In genomic region chr3:81744366-81744765, GRCh38 we compare ENCODE assay signal across 11 cellular contexts. TPM values are rescaled to one million over a fixed set of nuclear protein-coding genes. Genes with fewer than 3 reads are reported as not detected.
DNase-seq lines count a peak whose midpoint lies in the region; ATAC-seq, FAIRE-seq and TF ChIP-seq lines count a peak whose summit lies in the region.
"Had no signal": no experiment of that assay in that cellular context is flagged by ENCODE, and none has a peak within 500 bp of the region (broad histone marks: within the 10 kb centered on the region; RNA-seq: fewer than 3 reads in every experiment).

No MANE protein-coding gene starts in this region.

- TF ChIP-seq CTCF in endothelial cell of umbilical vein (IDR thresholded peaks at IDR 0.05; ENCODE audit: extremely low read depth in 1 of 2, insufficient read depth in 1 of 2, low read depth in 1 of 2, low read length in 2 of 2) (no peak), GM10248 (IDR thresholded peaks at IDR 0.05; ENCODE audit: control extremely low read depth, extremely low read depth, low read depth, missing control alignments) (no peak)

- H3K9ac ChIP-seq in endothelial cell of umbilical vein (replicated peaks; ENCODE audit: extremely low read depth, insufficient read depth, low read length), result peak overlapping the region; percentile 86
- peak overlapping the region; percentile 89 for H3K9ac ChIP-seq in mesenchymal stem cell (ENCODE audit: low read length)
- no peak overlapping the region for H3K9ac ChIP-seq in Karpas-422 (ENCODE audit: low read length)

- no peak overlapping the region for H3K4ac ChIP-seq in mesenchymal stem cell (ENCODE audit: low read depth in 1 of 2, low read length in 2 of 2)

- DNase-seq in ACHN (peak; percentile 87), M059J (ENCODE audit: low read depth) (peak; percentile 88), endothelial cell of umbilical vein (ENCODE audit: low read depth, low spot score) (peak; percentile 93), mesenchymal stem cell (peak; percentile 93), Karpas-422 (no peak), GM10248 (ENCODE audit: extremely low spot score) (no peak), GM12892 (ENCODE audit: insufficient read length) (no peak)
- DNase-seq: NCI-H2029 had no signal

- H3K36me3 ChIP-seq in endothelial cell of umbilical vein (ENCODE audit: control insufficient read depth in 2 of 2, extremely low read depth in 1 of 2, insufficient read depth in 2 of 2, low read length in 2 of 2) (no peaks in the 10 kb centered on the region), mesenchymal stem cell (ENCODE audit: control insufficient read depth in 1 of 2, insufficient read depth in 2 of 2, low read depth in 1 of 2, low read length in 2 of 2) (peaks cover 0 to 26% of the 10 kb centered on the region in 2 experiments), Karpas-422 (ENCODE audit: insufficient read depth, low read length) (peaks cover 27% of the 10 kb centered on the region)

- H3K4me2 ChIP-seq in endothelial cell of umbilical vein (ENCODE audit: insufficient read depth, low read length) (peak overlapping the region; percentile 64), mesenchymal stem cell (ENCODE audit: low read length, poor library complexity, severe bottlenecking) (no peak overlapping the region), Karpas-422 (ENCODE audit: low read depth, low read length, poor library complexity, severe bottlenecking) (no peak overlapping the region)

- H3K27me3 ChIP-seq in endothelial cell of umbilical vein (ENCODE audit: control insufficient read depth in 2 of 2, insufficient read depth in 2 of 2, low read length in 2 of 2) (no peaks in the 10 kb centered on the region), mesenchymal stem cell (ENCODE audit: control insufficient read depth in 1 of 2, insufficient read depth in 1 of 2, low read length in 2 of 2) (no peaks in the 10 kb centered on the region), Karpas-422 (ENCODE audit: low read length) (no peaks in the 10 kb centered on the region)

- BruUV-seq in endothelial cell of umbilical vein (replicated peaks; lab: Mats Ljungman, UMichigan), result no TSS peak

- no peak overlapping the region for H2BK15ac ChIP-seq in mesenchymal stem cell (ENCODE audit: low read depth, poor library complexity, severe bottlenecking)

- intact Hi-C loops in endothelial cell of umbilical vein (cut with micrococcal nuclease), result loop anchor here (5.0 kb wide), 1 partner anchor 77 kb away; no protein-coding TSS in a partner anchor

- H3K4me3 ChIP-seq in endothelial cell of umbilical vein (replicated peaks in 1 of 3; ENCODE audit: insufficient read depth in 1 of 3, low read depth in 1 of 3, low read length in 3 of 3) (no peak overlapping the region), mesenchymal stem cell (ENCODE audit: insufficient read depth in 1 of 2, low read depth in 1 of 2, low read length in 2 of 2) (no peak overlapping the region), Karpas-422 (ENCODE audit: low read length) (no peak overlapping the region)

- H3K9me1 ChIP-seq in endothelial cell of umbilical vein (replicated peaks; ENCODE audit: control insufficient read depth, extremely low read depth, insufficient read depth, low read length), result no peaks in the 10 kb centered on the region

- CTCF ChIA-PET in endothelial cell of umbilical vein (lab: Charles Lee), result interaction anchor here (0.8 to 3.5 kb wide), 12 partner anchors 9 to 392 kb away, joined by 3 to 15 read pairs (median 5); partner anchors contain the start of gene GBE1
- CTCF ChIA-PET in GM10248 (lab: Yijun Ruan, JAX), result interaction anchor here (1.1 kb wide), 3 partner anchors 9 to 12 kb away, joined by 3 to 4 read pairs (median 3); no protein-coding TSS in a partner anchor

- H3K9me3 ChIP-seq in endothelial cell of umbilical vein (replicated peaks; ENCODE audit: control insufficient read depth, insufficient read depth, low read length), result no peaks in the 10 kb centered on the region
- H3K9me3 ChIP-seq in mesenchymal stem cell (ENCODE audit: control insufficient read depth, low read length), result no peaks in the 10 kb centered on the region
- H3K9me3 ChIP-seq in Karpas-422 (ENCODE audit: low read length), result no peaks in the 10 kb centered on the region
- H3K9me3 ChIP-seq: Caco-2 had no signal

- H3K79me1 ChIP-seq in mesenchymal stem cell (replicated peaks; ENCODE audit: low read length, poor library complexity, severe bottlenecking), result peaks cover 2% of the 10 kb centered on the region

- no peak overlapping the region for H3K18ac ChIP-seq in mesenchymal stem cell (ENCODE audit: low read depth in 1 of 2, low read length in 2 of 2)

- H2BK5ac ChIP-seq in mesenchymal stem cell (ENCODE audit: low read depth, low read length, poor library complexity, severe bottlenecking), result no peak overlapping the region

- no peak overlapping the region for H3K23ac ChIP-seq in mesenchymal stem cell (ENCODE audit: low read length in 2 of 2)

- H3K27ac ChIP-seq in endothelial cell of umbilical vein (ENCODE audit: insufficient read depth, low read depth, low read length) (peak overlapping the region; percentile 98), mesenchymal stem cell (ENCODE audit: low read length, poor library complexity, severe bottlenecking) (peak overlapping the region; percentile 79), Karpas-422 (ENCODE audit: low read length) (no peak overlapping the region)

- H3K4me1 ChIP-seq in endothelial cell of umbilical vein (ENCODE audit: control insufficient read depth, extremely low read depth, insufficient read depth, low read length) (peaks cover 49% of the 10 kb centered on the region), mesenchymal stem cell (ENCODE audit: control insufficient read depth, insufficient read depth, low read depth, low read length) (no peaks in the 10 kb centered on the region), Karpas-422 (ENCODE audit: low read length) (peaks cover 49% of the 10 kb centered on the region)

- no peak overlapping the region for H3K14ac ChIP-seq in mesenchymal stem cell (ENCODE audit: low read length in 2 of 2)

- H2AFZ ChIP-seq in endothelial cell of umbilical vein (ENCODE audit: low read depth, low read length) (no peak overlapping the region), mesenchymal stem cell (ENCODE audit: low read depth, low read length) (no peak overlapping the region), Karpas-422 (ENCODE audit: low read length) (no peak overlapping the region)

- POLR2A ChIA-PET in endothelial cell of umbilical vein (lab: Charles Lee) (interaction anchor here (1.2 to 2.1 kb wide), 3 partner anchors 16 to 19 kb away, joined by 3 to 10 read pairs (median 9); partner anchors contain the start of gene GBE1), GM10248 (lab: Yijun Ruan, JAX) (no interaction called here)

- in situ Hi-C loops in ACHN (cut with HindIII; ENCODE audit: low pct_ligation_motif_present, low pct_unique_long_range_greater_than_20kb, low sequenced_read_pairs), result no loop called here

- no peaks in the 10 kb centered on the region for H3K9me2 ChIP-seq in Karpas-422 (replicated peaks; ENCODE audit: insufficient read depth, low read length)

- TF ChIP-seq POLR2A in endothelial cell of umbilical vein (IDR thresholded peaks at IDR 0.05; ENCODE audit: low read depth, low read length) (no peak), GM12892 (IDR thresholded peaks at IDR 0.05; ENCODE audit: low read depth, low read length) (no peak)

- FAIRE-seq in endothelial cell of umbilical vein (lab: Jason Lieb, UNC) (peak; percentile 80), GM12892 (lab: Jason Lieb, UNC) (no peak)
- FAIRE-seq: H1 had no signal

- H3K79me2 ChIP-seq in endothelial cell of umbilical vein (ENCODE audit: control insufficient read depth, insufficient read depth, low read length) (peaks cover 52% of the 10 kb centered on the region), Karpas-422 (ENCODE audit: low read length) (peaks cover 93% of the 10 kb centered on the region)

- no peak overlapping the region for H2BK120ac ChIP-seq in mesenchymal stem cell (ENCODE audit: low read depth, low read length)

- dilution Hi-C loops in endothelial cell of umbilical vein (cut with MboI; ENCODE audit: extremely low pct_ligation_motif_present, low sequenced_read_pairs), result no loop called here

- H2BK12ac ChIP-seq in mesenchymal stem cell (ENCODE audit: low read length in 2 of 2), result no peak overlapping the region

- no peak for ATAC-seq in GM21825 (IDR thresholded peaks at IDR 0.05; ENCODE audit: unreplicated experiment)

- no peak overlapping the region for H4K8ac ChIP-seq in mesenchymal stem cell (ENCODE audit: low read length)

- H2AK5ac ChIP-seq in mesenchymal stem cell (ENCODE audit: low read length, severe bottlenecking), result no peak overlapping the region

- no peak overlapping the region for H4K91ac ChIP-seq in mesenchymal stem cell (ENCODE audit: low read length)

- no peaks in the 10 kb centered on the region for H4K20me1 ChIP-seq in endothelial cell of umbilical vein (replicated peaks; ENCODE audit: control insufficient read depth, extremely low read depth, insufficient read depth, low read length)
- no peaks in the 10 kb centered on the region for H4K20me1 ChIP-seq in Karpas-422 (ENCODE audit: insufficient read depth, low read depth, low read length)

TF ChIP-seq in endothelial cell of umbilical vein, 7 proteins besides CTCF, POLR2A, EP300 and RAD21 (continues in another document):
- TF ChIP-seq EZH2 (IDR thresholded peaks at IDR 0.05; ENCODE audit: borderline replicate concordance, low read depth, low read length, severe bottlenecking), result no peak
- TF ChIP-seq MYC (IDR thresholded peaks at IDR 0.05; ENCODE audit: low read depth, low read length), result no peak
- peak; percentile 90 for TF ChIP-seq FOS (IDR thresholded peaks at IDR 0.05; ENCODE audit: borderline replicate concordance, insufficient read depth, low read length)
- TF ChIP-seq JUN (IDR thresholded peaks at IDR 0.05; ENCODE audit: borderline replicate concordance, insufficient read depth, insufficient read length, low read depth), result peak; percentile 76
- TF ChIP-seq GATA2 (IDR thresholded peaks at IDR 0.05; ENCODE audit: insufficient read depth, insufficient read length, low read depth, low read length), result peak; percentile 77
- peak; percentile 84 for TF ChIP-seq POLR2AphosphoS5 (IDR thresholded peaks at IDR 0.05; ENCODE audit: insufficient read depth, low read depth, low read length)

RNA-seq across cellular contexts. Expression of gene GBE1, which starts 17.1 kb away (rescaled TPM):
- 33.5 and 53.4 TPM in 2 replicates for total RNA-seq in M059J (2014; rRNA removed; shearing (Covaris generic))
- 107 and 110 TPM in 2 replicates for total RNA-seq in endothelial cell of umbilical vein
- polyA plus RNA-seq in endothelial cell of umbilical vein, result 26.6 and 35.9 TPM in 2 replicates
- 36.4 and 41.0 TPM in 2 replicates for polyA plus RNA-seq in endothelial cell of umbilical vein (2011; cell fraction: cytosol; rRNA removed)
- 38.7 and 46.9 TPM in 2 replicates for polyA plus RNA-seq in endothelial cell of umbilical vein (2011; cell fraction: nucleus; rRNA removed)
- 85.5 and 101 TPM in 2 replicates for polyA plus RNA-seq in endothelial cell of umbilical vein (2012)
- 80.3 and 80.5 TPM in 2 replicates for polyA minus RNA-seq in endothelial cell of umbilical vein
- 22.1 TPM for polyA minus RNA-seq in endothelial cell of umbilical vein (2011; cell fraction: cytosol; rRNA and poly(A)+ RNA removed)
- 133 and 175 TPM in 2 replicates for polyA minus RNA-seq in endothelial cell of umbilical vein (2011; cell fraction: nucleus; rRNA and poly(A)+ RNA removed)
- 18.4 TPM for polyA plus RNA-seq in mesenchymal stem cell (2013, experiment 1 of 2)
- polyA plus RNA-seq in mesenchymal stem cell (2013, experiment 2 of 2), result 18.6 TPM
- 71.5 and 134 TPM in 2 replicates for total RNA-seq in Karpas-422 (2014; rRNA removed; shearing (Covaris generic); ENCODE audit: low replicate concordance)
- 145 TPM for polyA plus RNA-seq in GM12892 (2012; ENCODE audit: missing spikeins)

Comparison
In these comparisons a context has a peak if more than half of its experiments do, and no peak if none do; other contexts are left out.
1. DNase-seq: peak in ACHN (single experiment), M059J (single experiment), endothelial cell of umbilical vein (single experiment) and mesenchymal stem cell (single experiment); none in Karpas-422 (single experiment), GM10248 (single experiment) and GM12892 (single experiment).